8 cellular contexts compared by ENCODE assay signal in the genomic region with DNA sequence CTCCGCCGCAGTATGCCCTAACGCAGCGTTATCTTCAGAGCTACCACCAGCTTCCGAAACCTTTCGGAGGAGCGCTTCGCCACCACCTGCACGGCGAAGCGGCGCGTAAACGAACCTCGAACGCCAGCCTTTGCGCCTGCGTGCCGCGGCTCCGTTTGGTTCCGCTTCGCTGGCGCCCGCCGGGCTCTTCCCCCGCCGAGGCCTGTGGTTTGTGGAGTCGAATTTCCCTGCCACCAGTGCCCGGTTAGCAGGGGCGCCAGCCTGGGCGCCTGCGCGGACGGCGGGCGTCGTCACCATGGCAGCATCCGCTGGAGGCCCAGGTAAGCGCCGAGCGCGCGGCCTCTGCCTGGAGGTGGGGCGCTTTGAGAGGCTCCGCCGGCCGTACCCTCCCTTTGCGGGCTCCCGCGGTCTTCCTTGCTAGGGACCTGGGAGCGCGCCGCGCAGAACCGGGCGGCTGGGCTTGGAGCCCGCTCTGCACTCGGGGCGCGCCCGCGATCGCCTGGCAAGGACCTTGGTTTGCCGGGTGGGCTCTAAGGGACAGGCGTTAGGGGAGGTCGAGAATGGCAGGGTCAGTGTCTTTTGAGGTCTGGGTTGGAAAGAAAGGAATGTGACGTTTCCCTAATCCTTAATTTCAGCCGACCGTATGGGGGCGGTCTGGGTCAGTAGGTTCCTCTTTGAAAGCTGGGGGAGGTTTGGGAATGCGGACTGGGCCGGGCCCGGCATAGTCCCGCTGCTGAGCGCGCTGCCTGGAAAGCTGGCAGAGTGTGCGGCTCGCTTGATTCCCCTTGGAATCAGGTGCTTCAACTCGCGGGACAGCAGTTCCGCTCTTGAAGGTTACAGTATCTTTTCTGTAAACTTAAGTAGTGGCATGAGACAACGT. TPM values are rescaled to one million over a fixed set of nuclear protein-coding genes. Genes with fewer than 3 reads are reported as not detected.
A peak's percentile ranks its signal among the peaks of the same experiment; 100 is the strongest.
DNase-seq lines count a peak whose midpoint lies in the region; ATAC-seq, FAIRE-seq and TF ChIP-seq lines count a peak whose summit lies in the region.

FAM151B (plus strand) TSS at position 272 of the 880 bp plus-strand sequence; CDS start at position 296, 24 bp downstream.

- no peaks in the 10 kb centered on the region for H3K27me3 ChIP-seq in upper lobe of right lung

- no peaks in the 10 kb centered on the region for H3K9me3 ChIP-seq in upper lobe of right lung

- H3K27me3 Mint-ChIP-seq in T-helper 1 cell treated with Interleukin-12 subunit alpha and Interleukin-12 subunit beta and Interleukin-4 antibody, amounts not matched to agents 30 μg/mL and 1 μg/mL, for 36 hours (ENCODE audit: low read depth): peaks cover 37% of the 10 kb centered on the region

- H3K36me3 Mint-ChIP-seq in T-helper 1 cell treated with Interleukin-12 subunit alpha and Interleukin-12 subunit beta and Interleukin-4 antibody, amounts not matched to agents 30 μg/mL and 1 μg/mL, for 36 hours (ENCODE audit: low read depth): peaks cover 2% of the 10 kb centered on the region

- ATAC-seq in HG02852 (IDR thresholded peaks at IDR 0.05; ENCODE audit: unreplicated experiment) (peak; percentile 82), left ventricle myocardium superior (peak; percentile 97), upper lobe of right lung (peak; percentile 98)

- H3K4me1 ChIP-seq in upper lobe of right lung: peaks cover 15% of the 10 kb centered on the region

- peak within 1 kb of the TSS; percentile 80 for H3K27ac ChIP-seq in upper lobe of right lung

- DNase-seq in GM12892 (ENCODE audit: insufficient read length): peak; percentile 56
- DNase-seq in NCI-H1436 treated with DMSO at 0.1 percent for 48 hours (lab: John Stamatoyannopoulos, UW): peak; percentile 84
- peak; percentile 14 to 90 (median 74) for DNase-seq in amygdala (lab: John Stamatoyannopoulos, UW)
- DNase-seq in left ventricle myocardium superior: peak; percentile 90
- peak; percentile 94 for DNase-seq in posterior vena cava (ENCODE audit: low spot score)
- DNase-seq in upper lobe of right lung: peak; percentile 97

- H3K9me3 Mint-ChIP-seq in T-helper 1 cell treated with Interleukin-12 subunit alpha and Interleukin-12 subunit beta and Interleukin-4 antibody, amounts not matched to agents 30 μg/mL and 1 μg/mL, for 36 hours: peaks cover 3% of the 10 kb centered on the region

- peak within 1 kb of the TSS; percentile 85 for H3K4me3 Mint-ChIP-seq in T-helper 1 cell treated with Interleukin-12 subunit alpha and Interleukin-12 subunit beta and Interleukin-4 antibody, amounts not matched to agents 30 μg/mL and 1 μg/mL, for 36 hours

- TF ChIP-seq POLR2A in GM12892 (IDR thresholded peaks at IDR 0.05; ENCODE audit: low read depth, low read length): no peak

- peak; percentile 31 for TF ChIP-seq CTCF in upper lobe of right lung (IDR thresholded peaks at IDR 0.05)

- peaks cover 14% of the 10 kb centered on the region for H3K4me1 Mint-ChIP-seq in T-helper 1 cell treated with Interleukin-12 subunit alpha and Interleukin-12 subunit beta and Interleukin-4 antibody, amounts not matched to agents 30 μg/mL and 1 μg/mL, for 36 hours (ENCODE audit: low read depth)

- peak; percentile 70 for FAIRE-seq in GM12892 (lab: Jason Lieb, UNC)

- no peak within 1 kb of the TSS for H3K27ac Mint-ChIP-seq in T-helper 1 cell treated with Interleukin-12 subunit alpha and Interleukin-12 subunit beta and Interleukin-4 antibody, amounts not matched to agents 30 μg/mL and 1 μg/mL, for 36 hours

- peak within 1 kb of the TSS; percentile 72 for H3K4me3 ChIP-seq in upper lobe of right lung

- intact Hi-C loops in left ventricle myocardium superior (cut with micrococcal nuclease) (loop anchor here (10.0 kb wide), 1 partner anchor 187 kb away; no protein-coding TSS in a partner anchor), posterior vena cava (cut with DNase I) (no loop called here), upper lobe of right lung (cut with DNase I) (no loop called here)

- no peaks in the 10 kb centered on the region for H3K36me3 ChIP-seq in upper lobe of right lung

RNA-seq across cellular contexts. Expression of gene FAM151B, which starts in this region (rescaled TPM):
- 0.15 TPM for polyA plus RNA-seq in GM12892 (2012; ENCODE audit: missing spikeins)
- 1.8 TPM for total RNA-seq in left ventricle myocardium superior
- total RNA-seq in posterior vena cava: 1 to 10 TPM; 2.1 to 3.2 TPM
- 3.4 TPM for total RNA-seq in upper lobe of right lung

Comparison
In these comparisons a context has a peak if more than half of its experiments do, and no peak if none do; other contexts are left out.
1. Peak in every context shown above with its lines: DNase-seq, ATAC-seq, H3K4me3 ChIP-seq and H3K27ac ChIP-seq.